ENCODE assay signal across 8 cellular contexts in the genomic region with DNA sequence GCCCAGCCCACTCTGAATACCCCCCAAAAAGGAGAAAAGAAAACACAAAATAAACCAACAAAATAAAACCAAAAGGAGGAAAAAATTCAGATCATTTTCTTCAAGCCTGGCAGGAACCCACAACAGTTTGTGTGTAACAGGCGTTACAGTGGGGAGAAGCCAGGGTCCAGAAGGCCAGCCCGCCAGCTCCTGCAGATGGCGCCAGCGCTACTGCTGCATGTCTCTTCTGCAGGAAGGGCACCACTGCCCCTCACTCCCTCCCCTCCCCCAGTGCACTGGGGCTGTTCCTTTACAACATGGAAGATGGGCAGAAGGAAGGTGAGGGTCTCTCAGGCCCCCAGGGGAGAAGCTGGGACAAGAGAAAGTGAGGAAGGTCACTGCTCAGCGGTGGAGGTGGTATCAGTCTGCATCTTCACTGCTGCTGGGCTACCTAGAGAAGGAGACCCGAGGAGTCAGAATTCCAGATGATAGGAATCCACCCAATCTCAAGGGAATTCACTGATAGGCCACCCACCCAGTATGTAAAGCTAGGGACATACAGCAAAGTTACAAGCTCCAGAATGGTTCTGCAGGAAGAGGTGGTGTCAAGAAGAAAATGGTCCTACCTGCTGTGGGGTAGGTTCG. TPM values are rescaled to one million over a fixed set of nuclear protein-coding genes. Genes with fewer than 3 reads are reported as not detected.
DNase-seq lines count a peak whose midpoint lies in the region; ATAC-seq and TF ChIP-seq lines count a peak whose summit lies in the region.

No MANE protein-coding gene starts in this region.

- peak; percentile 53 for DNase-seq in Calu3
- peak in 1 of 2 experiments; percentile 63 for DNase-seq in HL-60 (ENCODE audit: low read depth in 1 of 2, low spot score in 1 of 2)
- DNase-seq in RWPE1 (ENCODE audit: low spot score): peak; percentile 30
- DNase-seq in brain microvascular endothelial cell: no peak
- DNase-seq in myocyte (ENCODE audit: low read depth): peak; percentile 56
- no peak for DNase-seq in hippocampal formation (lab: John Stamatoyannopoulos, UW)

- no peaks in the 10 kb centered on the region for H3K27me3 ChIP-seq in HL-60 (ENCODE audit: insufficient read depth, poor library complexity, severe bottlenecking)
- H3K27me3 ChIP-seq in brain microvascular endothelial cell (replicated peaks): no peaks in the 10 kb centered on the region

- POLR2A ChIA-PET in RWPE1 (lab: Yijun Ruan, JAX; ENCODE audit: low non-redundant PET): no interaction called here

- H3K9me3 Mint-ChIP-seq in Calu3 (ENCODE audit: low read depth, unreplicated experiment): no peaks in the 10 kb centered on the region

- H3K27me3 Mint-ChIP-seq in Calu3 (ENCODE audit: unreplicated experiment): no peaks in the 10 kb centered on the region

- intact Hi-C loops in Calu3 (cut with micrococcal nuclease; ENCODE audit: unreplicated experiment): no loop called here

- BruUV-seq in Calu3 (replicated peaks; lab: Mats Ljungman, UMichigan): no TSS peak

- H3K4me3 Mint-ChIP-seq in Calu3 (ENCODE audit: low read depth, unreplicated experiment): peak overlapping the region; percentile 9

- no peak overlapping the region for H3K27ac ChIP-seq in HL-60 (replicated peaks)
- peak overlapping the region; percentile 38 for H3K27ac ChIP-seq in RWPE1
- no peak overlapping the region for H3K27ac ChIP-seq in brain microvascular endothelial cell

- H3K36me3 Mint-ChIP-seq in Calu3 (ENCODE audit: insufficient read depth, unreplicated experiment): peaks cover 88% of the 10 kb centered on the region

- peaks cover 26% of the 10 kb centered on the region for H3K4me1 Mint-ChIP-seq in Calu3 (ENCODE audit: low read depth, unreplicated experiment)

- ATAC-seq in GM21367 (IDR thresholded peaks at IDR 0.05; ENCODE audit: unreplicated experiment) (no peak), GM18858 (IDR thresholded peaks at IDR 0.05; ENCODE audit: unreplicated experiment) (no peak)

- H3K36me3 ChIP-seq in brain microvascular endothelial cell (replicated peaks): peaks cover 47% of the 10 kb centered on the region

- CTCF ChIA-PET in Calu3 (lab: Charles Lee): interaction anchor here (0.7 kb wide), 1 partner anchor 119 kb away, joined by 3 read pairs; a partner anchor contains a TSS
- CTCF ChIA-PET in RWPE1 (lab: Yijun Ruan, JAX): interaction anchor here (0.5 to 1.5 kb wide), 3 partner anchors 18 to 55 kb away, joined by 3 to 6 read pairs (median 3); no protein-coding TSS in a partner anchor

- in situ Hi-C loops in brain microvascular endothelial cell (cut with HindIII; ENCODE audit: low pct_ligation_motif_present, low sequenced_read_pairs): no loop called here

- no peak overlapping the region for H3K4me3 ChIP-seq in HL-60 (replicated peaks; ENCODE audit: insufficient read depth, low read length)
- H3K4me3 ChIP-seq in brain microvascular endothelial cell (ENCODE audit: low read depth, low read length): no peak overlapping the region

- peak; percentile 57 for TF ChIP-seq CTCF in Calu3 (IDR thresholded peaks at IDR 0.05; ENCODE audit: unreplicated experiment)
- TF ChIP-seq CTCF in HL-60 (IDR thresholded peaks at IDR 0.05; ENCODE audit: insufficient read depth, low read length): peak; percentile 78
- peak; percentile 54 for TF ChIP-seq CTCF in RWPE1 (conservative IDR thresholded peaks at IDR 0.05; ENCODE audit: low read depth)
- TF ChIP-seq CTCF in brain microvascular endothelial cell (IDR thresholded peaks at IDR 0.05; ENCODE audit: low read depth, low read length, missing control alignments): peak; percentile 68

- peak overlapping the region; percentile 41 for H3K27ac Mint-ChIP-seq in Calu3 (ENCODE audit: unreplicated experiment)

RNA-seq across cellular contexts. Expression of a gene that starts 2.3 kb away (rescaled TPM):
- total RNA-seq in Calu3 (2022) (86.1 and 88.5 TPM in 2 replicates), myocyte (53.3 and 81.3 TPM in 2 replicates)
- 33.9 TPM for polyA plus RNA-seq in myocyte (2012)

RNA-seq across cellular contexts. Expression of a gene that starts 14.5 kb away (rescaled TPM):
- total RNA-seq in Calu3 (2022) (0.76 and 1.0 TPM in 2 replicates), myocyte (221 and 252 TPM in 2 replicates)
- 84.5 TPM for polyA plus RNA-seq in myocyte (2012)

RNA-seq across cellular contexts. Expression of a gene that starts 36.1 kb away (rescaled TPM):
- total RNA-seq in Calu3 (2022) (2,412 and 2,552 TPM in 2 replicates), myocyte (5,449 and 7,261 TPM in 2 replicates)
- 8,217 TPM for polyA plus RNA-seq in myocyte (2012)

RNA-seq across cellular contexts. Expression of a gene that starts 36.8 kb away (rescaled TPM):
- total RNA-seq in Calu3 (2022) (164 and 165 TPM in 2 replicates), myocyte (368 and 425 TPM in 2 replicates)
- polyA plus RNA-seq in myocyte (2012): 156 TPM

Comparison
In these comparisons a context has a peak if more than half of its experiments do, and no peak if none do; other contexts are left out.
1. DNase-seq: peak in Calu3 (single experiment), RWPE1 (single experiment) and myocyte (single experiment); none in brain microvascular endothelial cell (single experiment) and hippocampal formation (0 of 2).
2. RNA of a gene that starts 14.5 kb away (total RNA-seq): 221 to 252 TPM in myocyte; 0.76 to 1.0 TPM in Calu3; every median in the first group is over 100 times any median in the second.
3. Peak in every context shown above with its lines, with median percentiles within 50 percentile points of each other: CTCF ChIP-seq.